Comparison of ENCODE assay signal across 1 cellular context in genomic region chr1:46303038-46303871, GRCh38.
TF ChIP-seq lines count a peak whose summit lies in the region.

Gene LRRC41 (minus strand): TSS chr1:46303616. CDS start chr1:46303322, 294 bp downstream.
Gene UQCRH (plus strand): TSS chr1:46303698. CDS start chr1:46303767, 69 bp downstream.

TF ChIP-seq in HepG2, 621 proteins besides CTCF, POLR2A, EP300 and RAD21 (continued from another document and continues in another):
- TF ChIP-seq ZNF18 (CRISPR knock-in tag; IDR thresholded peaks at IDR 0.05; ENCODE audit: insufficient replicate concordance) (no peak), ZBED4 (CRISPR knock-in tag; IDR thresholded peaks at IDR 0.05; ENCODE audit: borderline replicate concordance) (peak; percentile 10; the same call in 1 of the 2 replicates), ZNF484 (CRISPR knock-in tag; IDR thresholded peaks at IDR 0.05; ENCODE audit: borderline replicate concordance, low read depth) (no peak), KDM1A (CRISPR knock-in tag; IDR thresholded peaks at IDR 0.05) (no peak), FOSL2 (CRISPR knock-in tag; IDR thresholded peaks at IDR 0.05) (peak; percentile 35; the same call in 1 of the 2 replicates), SIN3A (IDR thresholded peaks at IDR 0.05; ENCODE audit: borderline replicate concordance, low read depth, low read length) (0 out of 2 replicates have a peak, but pooled peaks have one; percentile 38), ZNF605 (CRISPR knock-in tag; IDR thresholded peaks at IDR 0.05) (no peak), ZFP37 (CRISPR knock-in tag; IDR thresholded peaks at IDR 0.05; ENCODE audit: borderline replicate concordance) (no peak), ZBTB21 (CRISPR knock-in tag; IDR thresholded peaks at IDR 0.05) (peak; percentile 7; the same call in 1 of the 2 replicates), ZNF724P (CRISPR knock-in tag; IDR thresholded peaks at IDR 0.05; ENCODE audit: borderline replicate concordance) (no peak), TFDP1 (CRISPR knock-in tag; IDR thresholded peaks at IDR 0.05; ENCODE audit: borderline replicate concordance) (peak; percentile 13; the same call in 1 of the 2 replicates), TRIM24 (CRISPR knock-in tag; IDR thresholded peaks at IDR 0.05) (no peak), HDAC2 (CRISPR knock-in tag; IDR thresholded peaks at IDR 0.05) (0 out of 2 replicates have a peak, but pooled peaks have one; percentile 1), HBP1 (CRISPR knock-in tag; IDR thresholded peaks at IDR 0.05; ENCODE audit: low read depth) (no peak), ZFX (CRISPR knock-in tag; IDR thresholded peaks at IDR 0.05; ENCODE audit: low read depth) (peak; percentile 86), ERF (CRISPR knock-in tag; IDR thresholded peaks at IDR 0.05) (no peak), NR3C1 (CRISPR knock-in tag; IDR thresholded peaks at IDR 0.05) (no peak), TRAFD1 (CRISPR knock-in tag; IDR thresholded peaks at IDR 0.05; ENCODE audit: borderline replicate concordance) (0 out of 2 replicates have a peak, but pooled peaks have one; percentile 75), MLLT10 (CRISPR knock-in tag; IDR thresholded peaks at IDR 0.05) (no peak), ZGPAT (CRISPR knock-in tag; IDR thresholded peaks at IDR 0.05) (peak; percentile 49), ARID4A (CRISPR knock-in tag; IDR thresholded peaks at IDR 0.05; ENCODE audit: borderline replicate concordance) (peak; percentile 44; the same call in 1 of the 2 replicates), HNF4A (CRISPR knock-in tag; IDR thresholded peaks at IDR 0.05) (0 out of 2 replicates have a peak, but pooled peaks have one; percentile 4), GPN1 (CRISPR knock-in tag; IDR thresholded peaks at IDR 0.05; ENCODE audit: borderline replicate concordance) (no peak), GMEB1 (CRISPR knock-in tag; IDR thresholded peaks at IDR 0.05; ENCODE audit: borderline replicate concordance) (peak; percentile 57; the same call in 1 of the 2 replicates), NR2F1 (CRISPR knock-in tag; IDR thresholded peaks at IDR 0.05) (no peak), PTBP1 (IDR thresholded peaks at IDR 0.05; ENCODE audit: low read depth, low read length, poor library complexity, severe bottlenecking) (no peak), REPIN1 (CRISPR knock-in tag; IDR thresholded peaks at IDR 0.05; ENCODE audit: borderline replicate concordance, low read depth) (no peak), HDAC6 (IDR thresholded peaks at IDR 0.05; ENCODE audit: low read depth, low read length) (no peak), ZNF503 (CRISPR knock-in tag; IDR thresholded peaks at IDR 0.05) (no peak), CENPBD1 (CRISPR knock-in tag; IDR thresholded peaks at IDR 0.05; ENCODE audit: borderline replicate concordance, low read depth) (no peak), KLF12 (CRISPR knock-in tag; IDR thresholded peaks at IDR 0.05; ENCODE audit: borderline replicate concordance) (no peak), SMAD3 (CRISPR knock-in tag; IDR thresholded peaks at IDR 0.05) (0 out of 2 replicates have a peak, but pooled peaks have one; percentile 9), ZNF576 (CRISPR knock-in tag; IDR thresholded peaks at IDR 0.05) (no peak), ESRRA (CRISPR knock-in tag; IDR thresholded peaks at IDR 0.05; ENCODE audit: low read depth) (no peak)
